8 cellular contexts compared by ENCODE assay signal in genomic region chr3:69738859-69739203, GRCh38. TPM values are rescaled to one million over a fixed set of nuclear protein-coding genes. Genes with fewer than 3 reads are reported as not detected.
DNase-seq lines count a peak whose midpoint lies in the region; ATAC-seq and TF ChIP-seq lines count a peak whose summit lies in the region.

No MANE protein-coding gene starts in this region.

- peaks cover 53 to 60% of the 10 kb centered on the region in 2 donors for H3K4me1 ChIP-seq in gastrocnemius medialis
- H3K4me1 ChIP-seq in CD4-positive, alpha-beta memory T cell (ENCODE audit: insufficient read depth, low read length) = no peaks in the 10 kb centered on the region

- H3K9me3 Mint-ChIP-seq in activated B cell treated with CpG ODN at 0.5 μM for 24 hours = no peaks in the 10 kb centered on the region
- peaks cover 0 to 3% (median 0%) of the 10 kb centered on the region in 8 donors for H3K9me3 Mint-ChIP-seq in CD4-positive, alpha-beta memory T cell

- H3K27me3 ChIP-seq in gastrocnemius medialis = no peaks in the 10 kb centered on the region
- H3K27me3 ChIP-seq in CD4-positive, alpha-beta memory T cell (ENCODE audit: insufficient read depth, low read length) = peaks cover 3% of the 10 kb centered on the region

- no peak overlapping the region for H3K27ac Mint-ChIP-seq in activated B cell treated with CpG ODN at 0.5 μM for 24 hours
- H3K27ac Mint-ChIP-seq in CD4-positive, alpha-beta memory T cell = no peak overlapping the region

- in situ Hi-C loops in gastrocnemius medialis (cut with MboI; ENCODE audit: low sequenced_read_pairs in 4 of 4) = no loop called here

- H3K27ac ChIP-seq in gastrocnemius medialis = peak overlapping the region; percentile 91 to 97 (median 92)
- H3K27ac ChIP-seq in CD4-positive, alpha-beta memory T cell (ENCODE audit: low read depth, low read length) = no peak overlapping the region

- H3K36me3 Mint-ChIP-seq in activated B cell treated with CpG ODN at 0.5 μM for 24 hours (ENCODE audit: low read depth) = no peaks in the 10 kb centered on the region
- H3K36me3 Mint-ChIP-seq in CD4-positive, alpha-beta memory T cell = no peaks in the 10 kb centered on the region

- intact Hi-C loops in activated B cell treated with CpG ODN at 0.5 μM for 24 hours (cut with micrococcal nuclease) = no loop called here
- intact Hi-C loops in left cardiac atrium (cut with DNase I) = no loop called here
- intact Hi-C loops in gastrocnemius medialis (cut with DNase I; ENCODE audit: low total_unique reads) = loop anchor here (2.0 to 5.0 kb wide), 3 partner anchors 47 to 622 kb away; no protein-coding TSS in a partner anchor
- intact Hi-C loops in CD4-positive, alpha-beta memory T cell (cut with micrococcal nuclease) = no loop called here

- H3K36me3 ChIP-seq in gastrocnemius medialis = no peaks in the 10 kb centered on the region
- H3K36me3 ChIP-seq in CD4-positive, alpha-beta memory T cell (ENCODE audit: insufficient read depth, low read length) = no peaks in the 10 kb centered on the region

- CTCF ChIA-PET in activated B cell treated with CpG ODN at 0.5 μM for 24 hours (lab: Charles Lee) = no interaction called here
- CTCF ChIA-PET in CD4-positive, alpha-beta memory T cell (lab: Charles Lee; ENCODE audit: partially characterized antibody) = no interaction called here

- peak overlapping the region; percentile 33 for H3K4me3 Mint-ChIP-seq in activated B cell treated with CpG ODN at 0.5 μM for 24 hours
- H3K4me3 Mint-ChIP-seq in CD4-positive, alpha-beta memory T cell = peak overlapping the region in 3 of 8 donors; percentile 48 to 56 (median 55)

- TF ChIP-seq POLR2A in gastrocnemius medialis (IDR thresholded peaks at IDR 0.05) = no peak

- DNase-seq in HCEC 1CT (peak; percentile 12), activated B cell treated with CpG ODN at 0.5 μM for 24 hours (no peak), left cardiac atrium (peak; percentile 22), gastrocnemius medialis (peak in 1 of 2 donors; percentile 26), NCI-H2196 treated with DMSO at 0.1 percent for 48 hours (lab: John Stamatoyannopoulos, UW; ENCODE audit: unreplicated experiment) (no peak)
- DNase-seq in CD4-positive, alpha-beta memory T cell = no peak

- H3K9me3 ChIP-seq in gastrocnemius medialis = no peaks in the 10 kb centered on the region
- H3K9me3 ChIP-seq in CD4-positive, alpha-beta memory T cell (ENCODE audit: control insufficient read depth in 1 of 2, low read length in 2 of 2) = no peaks in the 10 kb centered on the region

- peaks cover 15% of the 10 kb centered on the region for H3K4me1 Mint-ChIP-seq in activated B cell treated with CpG ODN at 0.5 μM for 24 hours
- peaks cover 0 to 14% (median 3%) of the 10 kb centered on the region in 4 donors for H3K4me1 Mint-ChIP-seq in CD4-positive, alpha-beta memory T cell

- H3K27me3 Mint-ChIP-seq in activated B cell treated with CpG ODN at 0.5 μM for 24 hours = peaks cover 37% of the 10 kb centered on the region
- peaks cover 35 to 38% of the 10 kb centered on the region in 2 donors for H3K27me3 Mint-ChIP-seq in CD4-positive, alpha-beta memory T cell

- ATAC-seq in activated B cell treated with CpG ODN at 0.5 μM for 24 hours (ENCODE audit: low read depth) (no peak), left cardiac atrium (peak; percentile 6 to 10), gastrocnemius medialis (peak; percentile 6 to 14), HG03097 (IDR thresholded peaks at IDR 0.05; ENCODE audit: low FRiP score, unreplicated experiment) (no peak), HG03520 (IDR thresholded peaks at IDR 0.05; ENCODE audit: unreplicated experiment) (no peak)

- TF ChIP-seq CTCF in activated B cell treated with CpG ODN at 0.5 μM for 24 hours (IDR thresholded peaks at IDR 0.05) (no peak), gastrocnemius medialis (IDR thresholded peaks at IDR 0.05 in 4 of 5, conservative IDR thresholded peaks at IDR 0.05 in 1 of 5) (no peak)

- POLR2A ChIA-PET in activated B cell treated with CpG ODN at 0.5 μM for 24 hours (lab: Charles Lee) = no interaction called here
- POLR2A ChIA-PET in CD4-positive, alpha-beta memory T cell (lab: Charles Lee; ENCODE audit: partially characterized antibody) = no interaction called here

- H3K4me3 ChIP-seq in gastrocnemius medialis = peak overlapping the region; percentile 76 to 98 (median 88)
- no peak overlapping the region for H3K4me3 ChIP-seq in CD4-positive, alpha-beta memory T cell (ENCODE audit: low read length in 2 of 2)

RNA-seq across cellular contexts. Expression of gene MITF, which starts 0.4 kb away (rescaled TPM):
- 0.32 TPM in 1 of 2 replicates, not detected in the other for total RNA-seq in activated B cell treated with CpG ODN at 0.5 μM for 24 hours
- total RNA-seq in left cardiac atrium = 10 to 100 TPM; 35.2 to 51.4 TPM
- total RNA-seq in gastrocnemius medialis = 100 to 1,000 TPM in 3 of 4 donors, 10 to 100 TPM in 1; 71.1 to 139 (median 109) TPM
- total RNA-seq in CD4-positive, alpha-beta memory T cell = 1 to 10 TPM in 1 of 2 experiments, under 1 TPM in 1; 0.80 to 1.5 TPM
- polyA plus RNA-seq in CD4-positive, alpha-beta memory T cell = not detected

Comparison
In these comparisons a context has a peak if more than half of its experiments do, and no peak if none do; other contexts are left out.
1. DNase-seq: peak in HCEC 1CT (single experiment) and left cardiac atrium (single experiment); none in activated B cell treated with CpG ODN at 0.5 μM for 24 hours (single experiment), NCI-H2196 treated with DMSO at 0.1 percent for 48 hours (single experiment) and CD4-positive, alpha-beta memory T cell (0 of 5).
2. ATAC-seq: peak in left cardiac atrium (2 of 2) and gastrocnemius medialis (2 of 2); none in activated B cell treated with CpG ODN at 0.5 μM for 24 hours (single experiment), HG03097 (single experiment) and HG03520 (single experiment).
3. H3K4me3 ChIP-seq: peak in gastrocnemius medialis (4 of 4); none in CD4-positive, alpha-beta memory T cell (0 of 2).
4. RNA of gene MITF, which starts 0.4 kb away (total RNA-seq): 71.1 to 139 TPM in gastrocnemius medialis and 35.2 to 51.4 TPM in left cardiac atrium; 0.80 to 1.5 TPM in CD4-positive, alpha-beta memory T cell and 0.32 TPM in activated B cell treated with CpG ODN at 0.5 μM for 24 hours; every median in the first group is over 10 times any median in the second.